ENCODE assay signal across 11 cellular contexts in genomic region chr1:40664167-40664537, GRCh38. TPM values are rescaled to one million over a fixed set of nuclear protein-coding genes. Genes with fewer than 3 reads are reported as not detected.
DNase-seq lines count a peak whose midpoint lies in the region; ATAC-seq and TF ChIP-seq lines count a peak whose summit lies in the region.
"Had no signal": no experiment of that assay in that cellular context is flagged by ENCODE, and none has a peak within 500 bp of the region (broad histone marks: within the 10 kb centered on the region; RNA-seq: fewer than 3 reads in every experiment).

No MANE protein-coding gene starts in this region.

- H3K36me3 Mint-ChIP-seq in IgD-negative memory B cell (no peaks in the 10 kb centered on the region), activated B cell treated with CpG ODN at 0.5 μM for 24 hours (ENCODE audit: low read depth) (no peaks in the 10 kb centered on the region)
- H3K36me3 Mint-ChIP-seq in naive thymus-derived CD8-positive, alpha-beta T cell: no peaks in the 10 kb centered on the region

- no peaks in the 10 kb centered on the region for H3K9me3 ChIP-seq in GM23248 (ENCODE audit: low read depth)

- no peaks in the 10 kb centered on the region for H3F3A ChIP-seq in GM23248 (ENCODE audit: insufficient read depth)

- no peaks in the 10 kb centered on the region for H4K20me1 ChIP-seq in GM23248 (ENCODE audit: insufficient read depth)

- peak overlapping the region in 1 of 3 donors; percentile 59 for H3K27ac Mint-ChIP-seq in IgD-negative memory B cell
- no peak overlapping the region for H3K27ac Mint-ChIP-seq in activated B cell treated with CpG ODN at 0.5 μM for 24 hours
- H3K27ac Mint-ChIP-seq in naive thymus-derived CD8-positive, alpha-beta T cell: peak overlapping the region in 3 of 10 donors; percentile 6 to 68 (median 41)

- in situ Hi-C loops in GM23248 (cut with MboI): no loop called here

- no peaks in the 10 kb centered on the region for H3K9me2 ChIP-seq in GM23248 (ENCODE audit: insufficient read depth)

- no peak overlapping the region for H3K27ac ChIP-seq in GM23248

- WGBS in GM23248 (ENCODE audit: low coverage in 1 of 2, low lambda C conversion rate in 2 of 2, missing lambda C conversion rate in 2 of 2), 2 experiments: 75 to 83% methylated on average over 1 of the region's 1 CpG

- H3K4me3 ChIP-seq in GM23248: no peak overlapping the region

- H3K9ac ChIP-seq in GM23248: no peak overlapping the region

- H3K4me1 Mint-ChIP-seq in IgD-negative memory B cell (peaks cover 14 to 19% (median 15%) of the 10 kb centered on the region in 3 donors), activated B cell treated with CpG ODN at 0.5 μM for 24 hours (peaks cover 39% of the 10 kb centered on the region)
- peaks cover 2 to 30% (median 25%) of the 10 kb centered on the region in 4 donors for H3K4me1 Mint-ChIP-seq in naive thymus-derived CD8-positive, alpha-beta T cell

- DNase-seq in NCI-H2107 treated with DMSO at 0.1 percent for 48 hours (lab: John Stamatoyannopoulos, UW; ENCODE audit: unreplicated experiment) (peak; percentile 69), NCI-H2107 (lab: John Stamatoyannopoulos, UW) (no peak), activated B cell treated with CpG ODN at 0.5 μM for 24 hours (no peak), GM23248 (no peak), AG20443 (ENCODE audit: low spot score) (no peak), OCI-M2 (lab: John Stamatoyannopoulos, UW; ENCODE audit: unreplicated experiment) (no peak)
- DNase-seq in naive thymus-derived CD8-positive, alpha-beta T cell: no peak
- DNase-seq: NCI-H2227 treated with DMSO at 0.1 percent for 48 hours; stimulated activated CD4-positive, alpha-beta T cell treated with anti-CD3 and anti-CD28 coated beads, Interleukin-15, amount 100 ng/mL, for 24 hours had no signal

- no peak for TF ChIP-seq CTCF in activated B cell treated with CpG ODN at 0.5 μM for 24 hours (IDR thresholded peaks at IDR 0.05)

- H3K4me1 ChIP-seq in GM23248 (ENCODE audit: insufficient read depth): no peaks in the 10 kb centered on the region

- CTCF ChIA-PET in activated B cell treated with CpG ODN at 0.5 μM for 24 hours (lab: Charles Lee): no interaction called here

- no peaks in the 10 kb centered on the region for H3K79me2 ChIP-seq in GM23248 (ENCODE audit: insufficient read depth)

- H3K4me3 Mint-ChIP-seq in IgD-negative memory B cell: peak overlapping the region in 3 of 4 donors; percentile 76 to 89 (median 76)
- peak overlapping the region; percentile 60 for H3K4me3 Mint-ChIP-seq in activated B cell treated with CpG ODN at 0.5 μM for 24 hours
- H3K4me3 Mint-ChIP-seq in naive thymus-derived CD8-positive, alpha-beta T cell: peak overlapping the region; percentile 56 to 85 (median 73)

- no peak overlapping the region for H2AFZ ChIP-seq in GM23248

- intact Hi-C loops in activated B cell treated with CpG ODN at 0.5 μM for 24 hours (cut with micrococcal nuclease): loop anchor here (2.0 kb wide), 1 partner anchor 199 kb away; the partner anchor contains the start of gene CITED4

- no peaks in the 10 kb centered on the region for H3K9me3 Mint-ChIP-seq in IgD-negative memory B cell
- H3K9me3 Mint-ChIP-seq in activated B cell treated with CpG ODN at 0.5 μM for 24 hours: no peaks in the 10 kb centered on the region
- no peaks in the 10 kb centered on the region for H3K9me3 Mint-ChIP-seq in naive thymus-derived CD8-positive, alpha-beta T cell

- no peaks in the 10 kb centered on the region for H3K36me3 ChIP-seq in GM23248 (ENCODE audit: low read depth)
- H3K36me3 ChIP-seq: cardiac muscle cell had no signal

- H3K27me3 Mint-ChIP-seq in IgD-negative memory B cell (no peaks in the 10 kb centered on the region), activated B cell treated with CpG ODN at 0.5 μM for 24 hours (no peaks in the 10 kb centered on the region)
- H3K27me3 Mint-ChIP-seq in naive thymus-derived CD8-positive, alpha-beta T cell: no peaks in the 10 kb centered on the region

- no peak overlapping the region for H3K4me2 ChIP-seq in GM23248 (ENCODE audit: unreplicated experiment)

- POLR2A ChIA-PET in activated B cell treated with CpG ODN at 0.5 μM for 24 hours (lab: Charles Lee): interaction anchor here (4.7 kb wide), 1 partner anchor 27 kb away, joined by 27 read pairs; the partner anchor contains the start of gene NFYC
- POLR2A ChIA-PET in naive thymus-derived CD8-positive, alpha-beta T cell (lab: Charles Lee): interaction anchor here (1.2 to 3.6 kb wide), 2 partner anchors 28 to 34 kb away, joined by 6 to 19 read pairs; partner anchors contain the start of gene NFYC

- ATAC-seq in activated B cell treated with CpG ODN at 0.5 μM for 24 hours (ENCODE audit: low read depth): no peak
- ATAC-seq in naive thymus-derived CD8-positive, alpha-beta T cell: no peak

- peaks cover 33% of the 10 kb centered on the region for H3K27me3 ChIP-seq in GM23248 (replicated peaks; ENCODE audit: insufficient read depth)
- H3K27me3 ChIP-seq: cardiac muscle cell had no signal

RNA-seq across cellular contexts. Expression of gene RIMS3, which starts 1.3 kb away (rescaled TPM):
- 2.2 TPM for polyA plus RNA-seq in IgD-negative memory B cell
- 5.5 and 6.2 TPM in 2 replicates for total RNA-seq in activated B cell treated with CpG ODN at 0.5 μM for 24 hours
- total RNA-seq in naive thymus-derived CD8-positive, alpha-beta T cell: 1 to 10 TPM; 1.2 to 2.0 TPM
- polyA plus RNA-seq in naive thymus-derived CD8-positive, alpha-beta T cell: 1 to 10 TPM in 2 of 3 donors, under 1 TPM in 1; 0.76 to 1.5 (median 1.0) TPM
- 0.25 TPM in 1 of 2 replicates, not detected in the other for total RNA-seq in GM23248 (2014; rRNA removed; shearing (Covaris generic))
- polyA plus RNA-seq in GM23248 (2016; fragmentation: Nextera tagmentation; extraction: Ambion mirVana): 0.08 and 0.18 TPM in 2 replicates

RNA-seq across cellular contexts. Expression of gene NFYC, which starts 27.4 kb away (rescaled TPM):
- polyA plus RNA-seq in IgD-negative memory B cell (74.3 TPM), GM23248 (2016; fragmentation: Nextera tagmentation; extraction: Ambion mirVana) (28.3 and 33.1 TPM in 2 replicates)
- total RNA-seq in activated B cell treated with CpG ODN at 0.5 μM for 24 hours: 68.7 and 76.0 TPM in 2 replicates
- total RNA-seq in naive thymus-derived CD8-positive, alpha-beta T cell: 10 to 100 TPM; 65.8 to 67.2 TPM
- polyA plus RNA-seq in naive thymus-derived CD8-positive, alpha-beta T cell: 10 to 100 TPM; 32.5 to 46.9 (median 33.3) TPM
- 23.7 and 24.5 TPM in 2 replicates for total RNA-seq in GM23248 (2014; rRNA removed; shearing (Covaris generic))
